ENCODE assay signal across 1 cellular context in the genomic region with DNA sequence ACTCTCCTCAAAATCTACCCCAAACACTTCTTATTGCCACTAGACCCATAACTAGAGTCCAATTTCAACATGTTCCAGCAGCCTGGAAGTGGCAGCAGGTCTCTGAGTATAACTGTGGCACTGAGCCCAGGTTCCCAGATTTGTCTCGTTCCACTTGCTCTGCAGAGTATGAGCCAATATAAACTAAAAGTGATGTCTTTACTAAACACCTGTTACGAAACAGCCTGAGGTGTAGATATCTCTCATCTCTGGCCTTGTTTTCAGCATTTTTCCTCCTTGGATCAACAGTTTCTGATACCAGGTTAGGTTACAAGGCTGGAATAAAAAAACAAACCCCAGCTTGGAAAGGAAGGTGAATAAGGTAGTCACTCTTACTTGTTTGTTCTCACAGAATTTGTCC.
A peak's percentile ranks its signal among the peaks of the same experiment; 100 is the strongest.
TF ChIP-seq lines count a peak whose summit lies in the region.

No MANE protein-coding gene starts in this region.

TF ChIP-seq in K562, 482 proteins besides CTCF, POLR2A, EP300 and RAD21:
- TF ChIP-seq CBX5 (IDR thresholded peaks at IDR 0.05; ENCODE audit: borderline replicate concordance, low read depth) (no peak), SLC30A9 (CRISPR knock-in tag; IDR thresholded peaks at IDR 0.05) (no peak), CEBPB (tag; IDR thresholded peaks at IDR 0.05) (peak; percentile 39; the same call in 1 of the 2 replicates), THRA (IDR thresholded peaks at IDR 0.05) (no peak), ELF4 (CRISPR knock-in tag; IDR thresholded peaks at IDR 0.05) (no peak), MCM3 (IDR thresholded peaks at IDR 0.05) (no peak), ZNF277 (CRISPR knock-in tag; IDR thresholded peaks at IDR 0.05; ENCODE audit: borderline replicate concordance) (no peak)
TF ChIP-seq in K562: peak in this region for 1.
